23 cellular contexts compared by ENCODE assay signal in genomic region chr20:61278296-61278695, GRCh38. TPM values are rescaled to one million over a fixed set of nuclear protein-coding genes. Genes with fewer than 3 reads are reported as not detected.
"Had no signal": no experiment of that assay in that cellular context is flagged by ENCODE, and none has a peak within 500 bp of the region (broad histone marks: within the 10 kb centered on the region; RNA-seq: fewer than 3 reads in every experiment).

No MANE protein-coding gene starts in this region.

- ATAC-seq: effector memory CD8-positive, alpha-beta T cell; esophagus mucosa; gastrocnemius medialis; gastroesophageal sphincter; heart left ventricle; heart right ventricle had no signal

- H3K4me3 ChIP-seq: colonic mucosa, coronary artery, dorsolateral prefrontal cortex, esophagus muscularis mucosa, esophagus squamous epithelium, gastrocnemius medialis, gastroesophageal sphincter, heart left ventricle, heart right ventricle had no signal

- DNase-seq: colonic mucosa; cortex of kidney; dermis blood vessel endothelial cell; dorsolateral prefrontal cortex; effector CD4-positive, alpha-beta T cell; effector CD8-positive, alpha-beta T cell; effector memory CD4-positive, alpha-beta T cell; effector memory CD8-positive, alpha-beta T cell; endodermal cell; erythroblast; esophagus squamous epithelium; foreskin fibroblast; foreskin melanocyte; gastrocnemius medialis; head of caudate nucleus; heart left ventricle; heart right ventricle had no signal

- H3K27ac ChIP-seq: colonic mucosa, coronary artery, dorsolateral prefrontal cortex, epithelial cell of prostate, esophagus muscularis mucosa, esophagus squamous epithelium, gastrocnemius medialis, gastroesophageal sphincter, heart left ventricle, heart right ventricle had no signal

- H3K9me3 ChIP-seq: colonic mucosa, esophagus muscularis mucosa, esophagus squamous epithelium, gastrocnemius medialis, heart left ventricle, heart right ventricle had no signal

- H3K4me3 Mint-ChIP-seq: dendritic cell treated with granulocyte-macrophage colony-stimulating factor and Interleukin-4, amounts not matched to agents 40 ng/mL and 50 ng/mL, for 4 days; effector memory CD8-positive, alpha-beta T cell; endodermal cell had no signal

- H3K4me1 ChIP-seq: colonic mucosa, esophagus muscularis mucosa, esophagus squamous epithelium, gastrocnemius medialis, gastroesophageal sphincter, heart left ventricle, heart right ventricle had no signal

- H3K36me3 ChIP-seq: colonic mucosa, esophagus muscularis mucosa, esophagus squamous epithelium, gastrocnemius medialis, gastroesophageal sphincter, heart left ventricle, heart right ventricle had no signal

- H3K27me3 ChIP-seq: colonic mucosa, dorsolateral prefrontal cortex, gastrocnemius medialis had no signal

- H3K27me3 Mint-ChIP-seq: dendritic cell treated with granulocyte-macrophage colony-stimulating factor and Interleukin-4, amounts not matched to agents 40 ng/mL and 50 ng/mL, for 4 days had no signal

- H3K27ac Mint-ChIP-seq: dendritic cell treated with granulocyte-macrophage colony-stimulating factor and Interleukin-4, amounts not matched to agents 40 ng/mL and 50 ng/mL, for 4 days; effector memory CD8-positive, alpha-beta T cell; endodermal cell had no signal

RNA-seq across cellular contexts. Expression of gene CDH4, which starts 26.2 kb away (rescaled TPM):
- total RNA-seq: esophagus mucosa had no signal
